Comparison of ENCODE assay signal across 7 cellular contexts in genomic region chr4:59647500-59647899, GRCh38.
"Had no signal": no experiment of that assay in that cellular context is flagged by ENCODE, and none has a peak within 500 bp of the region (broad histone marks: within the 10 kb centered on the region; RNA-seq: fewer than 3 reads in every experiment).

No MANE protein-coding gene starts in this region.

- DNase-seq: H7, HFFc6, KG1 had no signal

- H3K4me2 ChIP-seq: GM23338 had no signal

- H3K27ac ChIP-seq: HL-60 had no signal

- H3K9me3 ChIP-seq: HAP-1 had no signal

- H2AFZ ChIP-seq: GM23338 had no signal

- ATAC-seq: GM23338, HCT116 had no signal

- H3K36me3 ChIP-seq: HAP-1 had no signal

- H3K4me3 ChIP-seq: GM23338, HAP-1 had no signal

- H3K4me1 ChIP-seq: HAP-1 had no signal
